ENCODE assay signal across 1 cellular context in the genomic region with DNA sequence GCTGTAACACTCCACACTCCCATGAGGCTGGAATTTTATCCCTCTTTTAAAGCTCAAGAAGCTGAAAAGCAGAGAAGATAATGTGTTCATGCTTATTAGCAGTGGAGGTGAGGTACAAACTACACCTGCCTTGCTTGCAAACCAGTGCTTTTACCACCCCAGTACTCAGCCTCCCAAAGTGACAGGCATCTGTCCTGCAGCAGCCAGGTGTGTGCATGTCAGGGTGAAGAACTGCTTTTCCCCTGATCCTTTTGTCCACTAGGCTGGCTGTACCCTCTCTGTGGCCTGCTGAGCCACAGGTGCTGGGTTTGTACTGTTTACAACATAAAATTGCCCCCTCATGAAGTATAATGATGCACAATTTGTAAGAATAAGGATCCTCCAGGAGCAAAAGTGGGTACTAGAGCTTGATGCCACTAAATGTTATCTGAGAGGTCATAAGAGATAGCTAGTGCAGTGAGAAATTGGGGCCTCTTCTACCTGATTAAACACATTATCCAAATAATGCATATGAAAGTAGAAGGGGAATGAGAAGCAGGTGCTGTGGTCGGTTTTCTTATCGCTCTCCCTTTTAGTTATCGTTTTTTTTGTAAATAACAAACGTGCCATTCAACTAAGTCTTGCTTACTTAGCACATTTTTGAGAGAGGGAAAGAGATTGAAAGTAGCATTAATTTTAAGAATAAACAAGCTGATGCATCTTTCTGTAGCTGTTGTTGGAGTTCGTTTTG.
TF ChIP-seq lines count a peak whose summit lies in the region.

No MANE protein-coding gene starts in this region.

TF ChIP-seq in GM12878, 131 proteins besides CTCF, POLR2A, EP300 and RAD21:
- TF ChIP-seq POLR2AphosphoS2 (IDR thresholded peaks at IDR 0.05; ENCODE audit: low read depth, low read length) (no peak), CUX1 (IDR thresholded peaks at IDR 0.05; ENCODE audit: insufficient replicate concordance, low read depth, low read length) (no peak), BCLAF1 (IDR thresholded peaks at IDR 0.05) (no peak), ZNF622 (IDR thresholded peaks at IDR 0.05) (no peak), RBBP5 (conservative IDR thresholded peaks at IDR 0.05) (no peak), TARDBP (IDR thresholded peaks at IDR 0.05; ENCODE audit: borderline replicate concordance) (no peak), ZBTB33 (IDR thresholded peaks at IDR 0.05) (no peak), EGR1 (IDR thresholded peaks at IDR 0.05; ENCODE audit: borderline replicate concordance in 1 of 2, low read depth in 2 of 2, low read length in 2 of 2) (no peak), SPI1 (IDR thresholded peaks at IDR 0.05; ENCODE audit: borderline replicate concordance, insufficient read depth, low read depth, low read length) (no peak), CHD1 (IDR thresholded peaks at IDR 0.05; ENCODE audit: low read depth, low read length) (no peak), MAX (IDR thresholded peaks at IDR 0.05; ENCODE audit: low read depth, low read length) (no peak), ESRRA (IDR thresholded peaks at IDR 0.05; ENCODE audit: low read length) (no peak)
- TF ChIP-seq, protein P1, sequence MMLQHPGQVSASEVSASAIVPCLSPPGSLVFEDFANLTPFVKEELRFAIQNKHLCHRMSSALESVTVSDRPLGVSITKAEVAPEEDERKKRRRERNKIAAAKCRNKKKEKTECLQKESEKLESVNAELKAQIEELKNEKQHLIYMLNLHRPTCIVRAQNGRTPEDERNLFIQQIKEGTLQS (IDR thresholded peaks at IDR 0.05; ENCODE audit: borderline replicate concordance, extremely low read depth, low read depth, low read length): no peak
